8 cellular contexts compared by ENCODE assay signal in genomic region chr11:111429066-111429506, GRCh38. TPM values are rescaled to one million over a fixed set of nuclear protein-coding genes. Genes with fewer than 3 reads are reported as not detected.
DNase-seq lines count a peak whose midpoint lies in the region; ATAC-seq and TF ChIP-seq lines count a peak whose summit lies in the region.

No MANE protein-coding gene starts in this region.

- TF ChIP-seq POLR2A in tibial nerve (IDR thresholded peaks at IDR 0.05): no peak

- H3K27me3 ChIP-seq in tibial nerve: no peaks in the 10 kb centered on the region

- WGBS in tibial nerve, 2 donors: 53 to 62% methylated on average over 7 of the region's 7 CpGs

- TF ChIP-seq CTCF in WI38 (IDR thresholded peaks at IDR 0.05; ENCODE audit: low read depth, low read length): peak; percentile 71
- TF ChIP-seq CTCF in tibial nerve (IDR thresholded peaks at IDR 0.05): peak; percentile 34 to 66 (median 59)

- in situ Hi-C loops in G401 (cut with HindIII; ENCODE audit: low sequenced_read_pairs): no loop called here

- no peaks in the 10 kb centered on the region for H3K36me3 ChIP-seq in tibial nerve

- H3K4me3 ChIP-seq in WI38 (ENCODE audit: low read depth, low read length) (no peak overlapping the region), tibial nerve (no peak overlapping the region)

- DNase-seq in G401 (ENCODE audit: low spot score): peak; percentile 46
- DNase-seq in LHCN-M2 (ENCODE audit: low read depth): peak; percentile 75
- DNase-seq in dedifferentiated amniotic fluid mesenchymal stem cell (ENCODE audit: extremely low spot score): peak; percentile 40
- peak; percentile 74 for DNase-seq in myocyte (ENCODE audit: low read depth)
- DNase-seq in tibial nerve (ENCODE audit: low spot score in 2 of 2): peak; percentile 65 to 77
- DNase-seq in cerebellar nuclear complex (lab: John Stamatoyannopoulos, UW): no peak

- no peaks in the 10 kb centered on the region for H3K4me1 ChIP-seq in tibial nerve

- no peak overlapping the region for H3K27ac ChIP-seq in tibial nerve

- TF ChIP-seq EP300 in tibial nerve (IDR thresholded peaks at IDR 0.05): no peak

- H3K9me3 ChIP-seq in tibial nerve: no peaks in the 10 kb centered on the region

- ATAC-seq in GM21619 (IDR thresholded peaks at IDR 0.05; ENCODE audit: unreplicated experiment): peak; percentile 72

RNA-seq across cellular contexts. Expression of gene POU2AF1, which starts 50.0 kb away (rescaled TPM):
- 7.0 and 28.4 TPM in 2 replicates for total RNA-seq in G401 (2014; rRNA removed; shearing (Covaris generic))
- total RNA-seq in LHCN-M2 (2014; rRNA removed) (not detected in 2 replicates), myocyte (not detected in 2 replicates), tibial nerve (under 1 TPM in 1 of 4 donors, not detected in 3; 0.87 TPM)
- polyA plus RNA-seq in LHCN-M2 (2012): not detected
- polyA plus RNA-seq in myocyte (2012): not detected

Comparison
In these comparisons a context has a peak if more than half of its experiments do, and no peak if none do; other contexts are left out.
1. DNase-seq: peak in G401 (single experiment), LHCN-M2 (single experiment), dedifferentiated amniotic fluid mesenchymal stem cell (single experiment), myocyte (single experiment) and tibial nerve (2 of 2); none in cerebellar nuclear complex (0 of 2).